ENCODE assay signal across 17 cellular contexts in the genomic region with DNA sequence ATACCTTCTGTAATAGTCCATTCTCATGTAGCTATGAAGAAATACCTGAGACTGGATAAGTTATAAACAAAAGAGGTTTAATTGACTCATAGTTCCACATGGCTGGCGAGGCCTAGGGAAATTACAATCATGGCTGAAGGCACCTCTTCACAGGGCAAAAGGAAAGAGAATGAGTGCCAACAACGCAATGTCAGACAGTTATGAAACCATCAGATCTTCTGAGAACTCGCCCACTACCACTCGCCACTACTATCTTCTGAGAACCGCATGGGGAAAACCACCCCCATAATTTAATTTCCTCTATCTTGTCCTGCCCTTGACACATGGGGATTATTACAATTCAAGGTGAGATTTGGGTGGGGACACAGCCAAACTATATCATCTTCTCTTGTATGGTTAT.
DNase-seq lines count a peak whose midpoint lies in the region; ATAC-seq and TF ChIP-seq lines count a peak whose summit lies in the region.
"Had no signal": no experiment of that assay in that cellular context is flagged by ENCODE, and none has a peak within 500 bp of the region (broad histone marks: within the 10 kb centered on the region; RNA-seq: fewer than 3 reads in every experiment).

No MANE protein-coding gene starts in this region.

- no peaks in the 10 kb centered on the region for H3K27me3 Mint-ChIP-seq in activated CD4-positive, alpha-beta T cell treated with anti-CD3 and anti-CD28 coated beads, Interleukin-2, amount 10 ng/mL, durations not matched to agents 24 days and 14 days
- H3K27me3 Mint-ChIP-seq in activated T-helper 1 cell treated with anti-CD3 and anti-CD28 coated beads, Interleukin-12 subunit alpha, Interleukin-12 subunit beta, Interleukin-2, Interleukin-4 antibody, amounts not matched to agents 30 ng/mL and 10 ng/mL and 1 ng/mL, durations not matched to agents 14 hours and 24 hours and 36 hours (ENCODE audit: insufficient read depth): no peaks in the 10 kb centered on the region
- no peaks in the 10 kb centered on the region for H3K27me3 Mint-ChIP-seq in activated naive CD8-positive, alpha-beta T cell treated with anti-CD3 and anti-CD28 coated beads for 36 hours
- H3K27me3 Mint-ChIP-seq in neural progenitor cell (ENCODE audit: insufficient read depth, low read depth) (no peaks in the 10 kb centered on the region), endothelial cell (ENCODE audit: unreplicated experiment) (peaks cover 1% of the 10 kb centered on the region)
- H3K27me3 Mint-ChIP-seq: CD8-positive, alpha-beta memory T cell had no signal

- H3K9ac ChIP-seq in neural progenitor cell: no peak overlapping the region
- H3K9ac ChIP-seq: BLaER1 had no signal

- peaks cover 6% of the 10 kb centered on the region for H3F3A ChIP-seq in neural progenitor cell (ENCODE audit: low read depth)

- peaks cover 33% of the 10 kb centered on the region for H3K9me3 Mint-ChIP-seq in activated CD4-positive, alpha-beta T cell treated with anti-CD3 and anti-CD28 coated beads, Interleukin-2, amount 10 ng/mL, durations not matched to agents 24 days and 14 days
- peaks cover 52% of the 10 kb centered on the region for H3K9me3 Mint-ChIP-seq in activated T-helper 1 cell treated with anti-CD3 and anti-CD28 coated beads, Interleukin-12 subunit alpha, Interleukin-12 subunit beta, Interleukin-2, Interleukin-4 antibody, amounts not matched to agents 30 ng/mL and 10 ng/mL and 1 ng/mL, durations not matched to agents 14 hours and 24 hours and 36 hours
- H3K9me3 Mint-ChIP-seq in activated naive CD8-positive, alpha-beta T cell treated with anti-CD3 and anti-CD28 coated beads for 36 hours: peaks cover 19% of the 10 kb centered on the region
- no peaks in the 10 kb centered on the region for H3K9me3 Mint-ChIP-seq in neural progenitor cell
- H3K9me3 Mint-ChIP-seq in endothelial cell (ENCODE audit: unreplicated experiment): no peaks in the 10 kb centered on the region
- H3K9me3 Mint-ChIP-seq: CD8-positive, alpha-beta memory T cell; H9 had no signal

- no peaks in the 10 kb centered on the region for H3K9me3 ChIP-seq in neural progenitor cell (ENCODE audit: low read depth)
- H3K9me3 ChIP-seq: BLaER1, Caco-2 had no signal

- no peak overlapping the region for H3K4me3 ChIP-seq in neural progenitor cell
- H3K4me3 ChIP-seq: BLaER1 had no signal

- DNase-seq in activated CD4-positive, alpha-beta T cell treated with anti-CD3 and anti-CD28 coated beads, Interleukin-2, amount 10 ng/mL, durations not matched to agents 24 days and 14 days: no peak
- DNase-seq in activated CD4-positive, alpha-beta T cell treated with anti-CD3 and anti-CD28 coated beads for 4 hours: no peak
- no peak for DNase-seq in activated T-helper 1 cell treated with anti-CD3 and anti-CD28 coated beads, Interleukin-12 subunit alpha, Interleukin-12 subunit beta, Interleukin-2, Interleukin-4 antibody, amounts not matched to agents 30 ng/mL and 10 ng/mL and 1 ng/mL, durations not matched to agents 14 hours and 24 hours and 36 hours (ENCODE audit: low spot score)
- no peak for DNase-seq in activated naive CD8-positive, alpha-beta T cell treated with anti-CD3 and anti-CD28 coated beads for 36 hours
- no peak for DNase-seq in neural progenitor cell (ENCODE audit: low spot score)
- DNase-seq in MV-4-11 (lab: John Stamatoyannopoulos, UW): no peak
- DNase-seq in endothelial cell (ENCODE audit: low spot score): no peak
- DNase-seq: 8988T; AML-193; Caco-2; CD8-positive, alpha-beta memory T cell; DND-41; GDM1; GOT3; H9 had no signal

- ATAC-seq in GM18498 (IDR thresholded peaks at IDR 0.05; ENCODE audit: unreplicated experiment): no peak

- H3K27ac Mint-ChIP-seq in activated CD4-positive, alpha-beta T cell treated with anti-CD3 and anti-CD28 coated beads, Interleukin-2, amount 10 ng/mL, durations not matched to agents 24 days and 14 days: peak overlapping the region; percentile 35
- peak overlapping the region; percentile 81 for H3K27ac Mint-ChIP-seq in activated T-helper 1 cell treated with anti-CD3 and anti-CD28 coated beads, Interleukin-12 subunit alpha, Interleukin-12 subunit beta, Interleukin-2, Interleukin-4 antibody, amounts not matched to agents 30 ng/mL and 10 ng/mL and 1 ng/mL, durations not matched to agents 14 hours and 24 hours and 36 hours
- H3K27ac Mint-ChIP-seq in activated naive CD8-positive, alpha-beta T cell treated with anti-CD3 and anti-CD28 coated beads for 36 hours: peak overlapping the region; percentile 31
- H3K27ac Mint-ChIP-seq in neural progenitor cell (no peak overlapping the region), endothelial cell (ENCODE audit: unreplicated experiment) (no peak overlapping the region)
- H3K27ac Mint-ChIP-seq: CD8-positive, alpha-beta memory T cell; H9 had no signal

- H3K4me3 Mint-ChIP-seq in activated CD4-positive, alpha-beta T cell treated with anti-CD3 and anti-CD28 coated beads, Interleukin-2, amount 10 ng/mL, durations not matched to agents 24 days and 14 days: no peak overlapping the region
- H3K4me3 Mint-ChIP-seq in activated T-helper 1 cell treated with anti-CD3 and anti-CD28 coated beads, Interleukin-12 subunit alpha, Interleukin-12 subunit beta, Interleukin-2, Interleukin-4 antibody, amounts not matched to agents 30 ng/mL and 10 ng/mL and 1 ng/mL, durations not matched to agents 14 hours and 24 hours and 36 hours: no peak overlapping the region
- H3K4me3 Mint-ChIP-seq in activated naive CD8-positive, alpha-beta T cell treated with anti-CD3 and anti-CD28 coated beads for 36 hours: no peak overlapping the region
- H3K4me3 Mint-ChIP-seq in neural progenitor cell (no peak overlapping the region), endothelial cell (ENCODE audit: unreplicated experiment) (no peak overlapping the region)
- H3K4me3 Mint-ChIP-seq: CD8-positive, alpha-beta memory T cell; H9 had no signal

- H3K79me2 ChIP-seq in neural progenitor cell (ENCODE audit: low read depth): no peaks in the 10 kb centered on the region

- peak overlapping the region; percentile 52 for H2AFZ ChIP-seq in neural progenitor cell (replicated peaks)

- H3K27me3 ChIP-seq in neural progenitor cell: no peaks in the 10 kb centered on the region
- H3K27me3 ChIP-seq: BLaER1 had no signal

- H3K4me1 ChIP-seq in neural progenitor cell: peaks cover 8% of the 10 kb centered on the region
- H3K4me1 ChIP-seq: BLaER1, Caco-2 had no signal

- no peaks in the 10 kb centered on the region for H3K36me3 ChIP-seq in neural progenitor cell
- H3K36me3 ChIP-seq: BLaER1 had no signal

- no peak overlapping the region for H3K27ac ChIP-seq in neural progenitor cell
- H3K27ac ChIP-seq: BLaER1 had no signal

- no peak for TF ChIP-seq CTCF in neural progenitor cell (IDR thresholded peaks at IDR 0.05)
- TF ChIP-seq CTCF in endothelial cell (IDR thresholded peaks at IDR 0.05; ENCODE audit: unreplicated experiment): no peak

- H3K4me1 Mint-ChIP-seq in activated CD4-positive, alpha-beta T cell treated with anti-CD3 and anti-CD28 coated beads, Interleukin-2, amount 10 ng/mL, durations not matched to agents 24 days and 14 days: peaks cover 17% of the 10 kb centered on the region
- H3K4me1 Mint-ChIP-seq in activated T-helper 1 cell treated with anti-CD3 and anti-CD28 coated beads, Interleukin-12 subunit alpha, Interleukin-12 subunit beta, Interleukin-2, Interleukin-4 antibody, amounts not matched to agents 30 ng/mL and 10 ng/mL and 1 ng/mL, durations not matched to agents 14 hours and 24 hours and 36 hours (ENCODE audit: low read depth): peaks cover 31% of the 10 kb centered on the region
- peaks cover 21% of the 10 kb centered on the region for H3K4me1 Mint-ChIP-seq in activated naive CD8-positive, alpha-beta T cell treated with anti-CD3 and anti-CD28 coated beads for 36 hours
- H3K4me1 Mint-ChIP-seq in neural progenitor cell: no peaks in the 10 kb centered on the region
- H3K4me1 Mint-ChIP-seq in endothelial cell (ENCODE audit: unreplicated experiment): peaks cover 15% of the 10 kb centered on the region
- H3K4me1 Mint-ChIP-seq: H9 had no signal

- intact Hi-C loops in activated CD4-positive, alpha-beta T cell treated with anti-CD3 and anti-CD28 coated beads, Interleukin-2, amount 10 ng/mL, durations not matched to agents 24 days and 14 days (cut with micrococcal nuclease): no loop called here
- intact Hi-C loops in activated T-helper 1 cell treated with anti-CD3 and anti-CD28 coated beads, Interleukin-12 subunit alpha, Interleukin-12 subunit beta, Interleukin-2, Interleukin-4 antibody, amounts not matched to agents 30 ng/mL and 10 ng/mL and 1 ng/mL, durations not matched to agents 14 hours and 24 hours and 36 hours (cut with micrococcal nuclease): loop anchor here (5.0 kb wide), 1 partner anchor 43 kb away; no protein-coding TSS in a partner anchor

- peaks cover 13% of the 10 kb centered on the region for H3K36me3 Mint-ChIP-seq in activated CD4-positive, alpha-beta T cell treated with anti-CD3 and anti-CD28 coated beads, Interleukin-2, amount 10 ng/mL, durations not matched to agents 24 days and 14 days (ENCODE audit: low read depth)
- peaks cover 16% of the 10 kb centered on the region for H3K36me3 Mint-ChIP-seq in activated T-helper 1 cell treated with anti-CD3 and anti-CD28 coated beads, Interleukin-12 subunit alpha, Interleukin-12 subunit beta, Interleukin-2, Interleukin-4 antibody, amounts not matched to agents 30 ng/mL and 10 ng/mL and 1 ng/mL, durations not matched to agents 14 hours and 24 hours and 36 hours (ENCODE audit: low read depth)
- H3K36me3 Mint-ChIP-seq in activated naive CD8-positive, alpha-beta T cell treated with anti-CD3 and anti-CD28 coated beads for 36 hours: peaks cover 13% of the 10 kb centered on the region
- no peaks in the 10 kb centered on the region for H3K36me3 Mint-ChIP-seq in neural progenitor cell
- no peaks in the 10 kb centered on the region for H3K36me3 Mint-ChIP-seq in endothelial cell (ENCODE audit: low read depth, unreplicated experiment)

- no peak overlapping the region for H3K4me2 ChIP-seq in neural progenitor cell
- H3K4me2 ChIP-seq: BLaER1 had no signal

- H4K20me1 ChIP-seq in neural progenitor cell (ENCODE audit: low read depth): no peaks in the 10 kb centered on the region
- H4K20me1 ChIP-seq: BLaER1 had no signal

Comparison
In these comparisons a context has a peak if more than half of its experiments do, and no peak if none do; other contexts are left out.
1. H3K27ac Mint-ChIP-seq: peak in activated CD4-positive, alpha-beta T cell treated with anti-CD3 and anti-CD28 coated beads, Interleukin-2, amount 10 ng/mL, durations not matched to agents 24 days and 14 days (single experiment), activated T-helper 1 cell treated with anti-CD3 and anti-CD28 coated beads, Interleukin-12 subunit alpha, Interleukin-12 subunit beta, Interleukin-2, Interleukin-4 antibody, amounts not matched to agents 30 ng/mL and 10 ng/mL and 1 ng/mL, durations not matched to agents 14 hours and 24 hours and 36 hours (single experiment) and activated naive CD8-positive, alpha-beta T cell treated with anti-CD3 and anti-CD28 coated beads for 36 hours (single experiment); none in neural progenitor cell (single experiment) and endothelial cell (single experiment).